Comparison of ENCODE assay signal across 16 cellular contexts in genomic region chr1:107648071-107648470, GRCh38.
DNase-seq lines count a peak whose midpoint lies in the region; TF ChIP-seq lines count a peak whose summit lies in the region.
"Had no signal": no experiment of that assay in that cellular context is flagged by ENCODE, and none has a peak within 500 bp of the region (broad histone marks: within the 10 kb centered on the region; RNA-seq: fewer than 3 reads in every experiment).

No MANE protein-coding gene starts in this region.

- H3K36me3 ChIP-seq in brain microvascular endothelial cell (replicated peaks) (no peaks in the 10 kb centered on the region), esophagus muscularis mucosa (no peaks in the 10 kb centered on the region)
- H3K36me3 ChIP-seq: BE2C, upper lobe of right lung had no signal

- in situ Hi-C loops in ACHN (cut with HindIII; ENCODE audit: low pct_ligation_motif_present, low pct_unique_long_range_greater_than_20kb, low sequenced_read_pairs) (no loop called here), brain microvascular endothelial cell (cut with HindIII; ENCODE audit: low pct_ligation_motif_present, low sequenced_read_pairs) (no loop called here)

- no peaks in the 10 kb centered on the region for H3K27me3 ChIP-seq in brain microvascular endothelial cell (replicated peaks)
- H3K27me3 ChIP-seq in esophagus muscularis mucosa = no peaks in the 10 kb centered on the region
- H3K27me3 ChIP-seq: BE2C, upper lobe of right lung had no signal

- H3K4me1 ChIP-seq in esophagus muscularis mucosa = peaks cover 0 to 19% (median 7%) of the 10 kb centered on the region in 4 donors
- H3K4me1 ChIP-seq: BE2C, upper lobe of right lung had no signal

- TF ChIP-seq EP300 in esophagus muscularis mucosa (IDR thresholded peaks at IDR 0.05) = no peak

- peak; percentile 78 for DNase-seq in ACHN
- peak; percentile 8 for DNase-seq in HS-27A (ENCODE audit: low read depth)
- DNase-seq in brain microvascular endothelial cell = peak; percentile 69
- peak; percentile 67 for DNase-seq in iris pigment epithelial cell (ENCODE audit: low read depth)
- no peak for DNase-seq in NCI-H2196 treated with DMSO at 0.1 percent for 48 hours (lab: John Stamatoyannopoulos, UW; ENCODE audit: unreplicated experiment)
- no peak for DNase-seq in NCI-H748 (lab: John Stamatoyannopoulos, UW; ENCODE audit: unreplicated experiment)
- no peak for DNase-seq in esophagus muscularis mucosa (ENCODE audit: extremely low spot score)
- DNase-seq in DMS53 (lab: John Stamatoyannopoulos, UW) = no peak
- DNase-seq: activated naive CD4-positive, alpha-beta T cell treated with anti-CD3 and anti-CD28 coated beads, Interleukin-2, amount 10 ng/mL, durations not matched to agents 7 days and 5 days; BE2C; foreskin melanocyte; NCI-H2081 treated with DMSO at 0.1 percent for 48 hours; stimulated activated CD4-positive, alpha-beta T cell treated with anti-CD3 and anti-CD28 coated beads, Interleukin-2, amount 100 ng/mL, for 24 hours; upper lobe of right lung had no signal

- peak overlapping the region; percentile 60 for H3K27ac ChIP-seq in brain microvascular endothelial cell
- no peak overlapping the region for H3K27ac ChIP-seq in esophagus muscularis mucosa (replicated peaks in 1 of 4)
- H3K27ac ChIP-seq: upper lobe of right lung, VCaP had no signal

- H3K4me3 ChIP-seq in brain microvascular endothelial cell (ENCODE audit: low read depth, low read length) (no peak overlapping the region), esophagus muscularis mucosa (no peak overlapping the region)
- H3K4me3 ChIP-seq: GM23338, upper lobe of right lung had no signal

- no peak for TF ChIP-seq CTCF in brain microvascular endothelial cell (IDR thresholded peaks at IDR 0.05; ENCODE audit: low read depth, low read length, missing control alignments)
- TF ChIP-seq CTCF in esophagus muscularis mucosa (IDR thresholded peaks at IDR 0.05) = no peak

- TF ChIP-seq POLR2A in esophagus muscularis mucosa (IDR thresholded peaks at IDR 0.05; ENCODE audit: low read depth) = no peak

- intact Hi-C loops in esophagus muscularis mucosa (cut with DNase I) = no loop called here

- no peaks in the 10 kb centered on the region for H3K9me3 ChIP-seq in esophagus muscularis mucosa
- H3K9me3 ChIP-seq: BE2C, upper lobe of right lung had no signal

Comparison
In these comparisons a context has a peak if more than half of its experiments do, and no peak if none do; other contexts are left out.
1. DNase-seq: peak in ACHN (single experiment), HS-27A (single experiment), brain microvascular endothelial cell (single experiment) and iris pigment epithelial cell (single experiment); none in NCI-H2196 treated with DMSO at 0.1 percent for 48 hours (single experiment), NCI-H748 (single experiment), esophagus muscularis mucosa (single experiment) and DMS53 (single experiment).